Comparison of ENCODE assay signal across 9 cellular contexts in the genomic region with DNA sequence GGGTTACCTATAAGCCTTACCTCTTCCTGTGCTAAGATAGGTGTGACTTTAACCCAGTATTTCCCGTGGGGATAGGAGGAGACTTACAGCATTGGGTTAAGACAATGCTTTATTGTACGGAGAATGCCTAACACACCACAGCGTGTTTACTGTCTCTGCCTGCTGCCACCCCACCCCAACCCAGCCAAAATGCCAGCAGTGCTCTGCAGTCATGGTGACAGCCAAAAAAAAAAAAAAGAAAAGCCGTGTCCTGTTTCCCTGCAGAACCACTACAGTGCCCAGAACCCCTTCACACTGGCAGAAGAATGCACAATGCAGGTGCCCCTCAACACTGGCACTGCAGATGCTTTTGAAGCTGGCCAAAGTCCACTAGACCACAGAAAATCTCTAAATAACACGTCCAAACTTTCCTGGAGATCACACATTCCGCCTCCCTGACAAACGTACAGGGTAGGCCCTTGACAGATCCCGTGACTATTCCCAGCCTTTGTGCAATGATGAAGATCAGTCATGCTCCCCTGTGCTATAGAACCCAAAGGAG.
DNase-seq lines count a peak whose midpoint lies in the region; ATAC-seq, FAIRE-seq and TF ChIP-seq lines count a peak whose summit lies in the region.
"Had no signal": no experiment of that assay in that cellular context is flagged by ENCODE, and none has a peak within 500 bp of the region (broad histone marks: within the 10 kb centered on the region; RNA-seq: fewer than 3 reads in every experiment).

No MANE protein-coding gene starts in this region.

- FAIRE-seq in HTR-8/SVneo (lab: Jason Lieb, UNC) = no peak

- no peak for TF ChIP-seq CTCF in HFFc6 (IDR thresholded peaks at IDR 0.05)

- H3K36me3 Mint-ChIP-seq in activated T-helper 17 cell treated with anti-CD3 and anti-CD28 coated beads, Interleukin-2, amount 50 U/mL, for 72 hours (ENCODE audit: low read depth) = peaks cover 100% of the 10 kb centered on the region
- peaks cover 64% of the 10 kb centered on the region for H3K36me3 Mint-ChIP-seq in stimulated activated effector memory CD8-positive, alpha-beta T cell treated with anti-CD3 and anti-CD28 coated beads, Interleukin-12 subunit alpha, Interleukin-12 subunit beta, amount 100 ng/mL, for 72 hours
- H3K36me3 Mint-ChIP-seq in HFFc6 (ENCODE audit: low read depth) = peaks cover 5% of the 10 kb centered on the region; the same call in 1 of the 2 replicates

- no peaks in the 10 kb centered on the region for H3K27me3 Mint-ChIP-seq in activated T-helper 17 cell treated with anti-CD3 and anti-CD28 coated beads, Interleukin-2, amount 50 U/mL, for 72 hours
- H3K27me3 Mint-ChIP-seq in HFFc6 (ENCODE audit: insufficient read depth) = no peaks in the 10 kb centered on the region

- peaks cover 34% of the 10 kb centered on the region for H3K4me1 Mint-ChIP-seq in activated T-helper 17 cell treated with anti-CD3 and anti-CD28 coated beads, Interleukin-2, amount 50 U/mL, for 72 hours
- H3K4me1 Mint-ChIP-seq in stimulated activated effector memory CD8-positive, alpha-beta T cell treated with anti-CD3 and anti-CD28 coated beads, Interleukin-12 subunit alpha, Interleukin-12 subunit beta, amount 100 ng/mL, for 72 hours = no peaks in the 10 kb centered on the region
- no peaks in the 10 kb centered on the region for H3K4me1 Mint-ChIP-seq in HFFc6 (ENCODE audit: low read depth)

- H3K9me3 Mint-ChIP-seq in activated T-helper 17 cell treated with anti-CD3 and anti-CD28 coated beads, Interleukin-2, amount 50 U/mL, for 72 hours = no peaks in the 10 kb centered on the region
- no peaks in the 10 kb centered on the region for H3K9me3 Mint-ChIP-seq in stimulated activated effector memory CD8-positive, alpha-beta T cell treated with anti-CD3 and anti-CD28 coated beads, Interleukin-12 subunit alpha, Interleukin-12 subunit beta, amount 100 ng/mL, for 72 hours
- H3K9me3 Mint-ChIP-seq in HFFc6 = no peaks in the 10 kb centered on the region

- H3K27ac Mint-ChIP-seq in activated T-helper 17 cell treated with anti-CD3 and anti-CD28 coated beads, Interleukin-2, amount 50 U/mL, for 72 hours = peak overlapping the region; percentile 85
- peak overlapping the region; percentile 40 for H3K27ac Mint-ChIP-seq in stimulated activated effector memory CD8-positive, alpha-beta T cell treated with anti-CD3 and anti-CD28 coated beads, Interleukin-12 subunit alpha, Interleukin-12 subunit beta, amount 100 ng/mL, for 72 hours
- no peak overlapping the region for H3K27ac Mint-ChIP-seq in HFFc6

- peak; percentile 49 for DNase-seq in activated CD8-positive, alpha-beta memory T cell treated with anti-CD3 and anti-CD28 coated beads for 24 hours
- DNase-seq in activated CD8-positive, alpha-beta memory T cell treated with anti-CD3 and anti-CD28 coated beads, Interleukin-2, amount 50 U/mL, for 4 hours = no peak
- DNase-seq in hippocampal formation (lab: John Stamatoyannopoulos, UW) = peak; percentile 43 to 68
- no peak for DNase-seq in stimulated activated effector memory CD8-positive, alpha-beta T cell treated with anti-CD3 and anti-CD28 coated beads, Interleukin-12 subunit alpha, Interleukin-12 subunit beta, amount 100 ng/mL, for 72 hours (ENCODE audit: low spot score in 2 of 2)
- DNase-seq in HFFc6 = no peak
- DNase-seq in epidermal melanocyte (ENCODE audit: insufficient read length, low spot score) = no peak
- no peak for DNase-seq in HTR-8/SVneo (ENCODE audit: insufficient read length, low spot score)
- DNase-seq: activated CD4-positive, CD25-positive, alpha-beta regulatory T cell treated with anti-CD3 and anti-CD28 coated beads, Interleukin-2, amount 50 U/mL, for 72 hours had no signal

- ATAC-seq in activated T-helper 17 cell treated with anti-CD3 and anti-CD28 coated beads, Interleukin-2, amount 50 U/mL, for 72 hours (replicated peaks) = no peak
- ATAC-seq in stimulated activated effector memory CD8-positive, alpha-beta T cell treated with anti-CD3 and anti-CD28 coated beads, Interleukin-12 subunit alpha, Interleukin-12 subunit beta, amount 100 ng/mL, for 72 hours = no peak

- H3K4me3 Mint-ChIP-seq in activated T-helper 17 cell treated with anti-CD3 and anti-CD28 coated beads, Interleukin-2, amount 50 U/mL, for 72 hours = peak overlapping the region; percentile 42
- no peak overlapping the region for H3K4me3 Mint-ChIP-seq in stimulated activated effector memory CD8-positive, alpha-beta T cell treated with anti-CD3 and anti-CD28 coated beads, Interleukin-12 subunit alpha, Interleukin-12 subunit beta, amount 100 ng/mL, for 72 hours
- H3K4me3 Mint-ChIP-seq in HFFc6 = no peak overlapping the region

Comparison
In these comparisons a context has a peak if more than half of its experiments do, and no peak if none do; other contexts are left out.
1. DNase-seq: peak in activated CD8-positive, alpha-beta memory T cell treated with anti-CD3 and anti-CD28 coated beads for 24 hours (single experiment) and hippocampal formation (2 of 2); none in activated CD8-positive, alpha-beta memory T cell treated with anti-CD3 and anti-CD28 coated beads, Interleukin-2, amount 50 U/mL, for 4 hours (single experiment), stimulated activated effector memory CD8-positive, alpha-beta T cell treated with anti-CD3 and anti-CD28 coated beads, Interleukin-12 subunit alpha, Interleukin-12 subunit beta, amount 100 ng/mL, for 72 hours (0 of 2), HFFc6 (single experiment), epidermal melanocyte (single experiment) and HTR-8/SVneo (single experiment).